ENCODE assay signal across 20 cellular contexts in the genomic region with DNA sequence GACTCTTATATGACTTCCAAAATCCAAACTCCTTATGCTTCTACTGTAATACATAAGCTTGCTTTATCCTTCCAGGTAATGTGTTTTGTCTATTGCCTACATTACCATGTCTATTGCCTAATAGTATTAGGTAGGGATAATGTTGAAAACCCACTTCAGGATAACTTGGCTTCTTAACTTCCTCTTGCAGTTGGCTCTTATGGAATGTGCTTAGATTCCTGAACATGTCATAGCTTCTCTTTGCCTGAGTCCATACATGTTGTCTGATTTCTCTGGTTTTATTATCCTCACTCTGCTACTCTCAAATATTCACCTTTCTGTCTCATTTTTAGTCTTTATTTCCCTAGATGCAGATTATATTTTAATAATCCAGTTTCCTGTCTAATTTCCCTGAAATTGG.
A peak's percentile ranks its signal among the peaks of the same experiment; 100 is the strongest.
DNase-seq lines count a peak whose midpoint lies in the region; ATAC-seq and TF ChIP-seq lines count a peak whose summit lies in the region.
"Had no signal": no experiment of that assay in that cellular context is flagged by ENCODE, and none has a peak within 500 bp of the region (broad histone marks: within the 10 kb centered on the region; RNA-seq: fewer than 3 reads in every experiment).

No MANE protein-coding gene starts in this region.

- no peaks in the 10 kb centered on the region for H4K20me1 ChIP-seq in HCT116 (ENCODE audit: insufficient read depth)

- no peak overlapping the region for H3K27ac ChIP-seq in HCT116 (ENCODE audit: low read depth, low read length)
- H3K27ac ChIP-seq in foreskin keratinocyte = no peak overlapping the region
- no peak overlapping the region for H3K27ac ChIP-seq in naive thymus-derived CD4-positive, alpha-beta T cell (ENCODE audit: low read depth, low read length)
- H3K27ac ChIP-seq: C4-2B, Peyer's patch had no signal

- TSS peak; percentile 17 for BruUV-seq in HCT116 (replicated peaks; lab: Mats Ljungman, UMichigan)

- DNase-seq in AG10803 (ENCODE audit: low read depth) = peak; percentile 33
- DNase-seq in HCT116 (ENCODE audit: low read depth, low spot score) = no peak
- DNase-seq in activated naive CD8-positive, alpha-beta T cell treated with anti-CD3 and anti-CD28 coated beads for 36 hours = no peak
- peak; percentile 74 to 88 for DNase-seq in foreskin keratinocyte
- DNase-seq in NCI-H1092 (lab: John Stamatoyannopoulos, UW) = no peak
- DNase-seq in NCI-H2081 treated with DMSO at 0.1 percent for 48 hours (lab: John Stamatoyannopoulos, UW) = no peak
- no peak for DNase-seq in naive thymus-derived CD4-positive, alpha-beta T cell
- DNase-seq: ACHN; AML-193; H7; NCI-H1694 treated with DMSO at 0.1 percent for 48 hours; NCI-H2107; NCI-H510A; NCI-H748 treated with DMSO at 0.1 percent for 48 hours; NK-92 treated with Interleukin-12 subunit alpha and Interleukin-12 subunit beta, amount 100 ng/mL, for 24 hours; Peyer's patch; Right ventricle myocardium superior; SK-N-SH had no signal

- no peaks in the 10 kb centered on the region for H3K36me3 ChIP-seq in HCT116 (ENCODE audit: control insufficient read depth in 1 of 2, insufficient read depth in 2 of 2, low read length in 2 of 2)
- peaks cover 0 to 10% (median 5%) of the 10 kb centered on the region in 3 experiments for H3K36me3 ChIP-seq in naive thymus-derived CD4-positive, alpha-beta T cell (ENCODE audit: control insufficient read depth in 2 of 3, insufficient read depth in 3 of 3, low read length in 3 of 3)
- H3K36me3 ChIP-seq: Peyer's patch had no signal

- no peaks in the 10 kb centered on the region for H3K4me1 ChIP-seq in HCT116 (ENCODE audit: control insufficient read depth in 1 of 2, insufficient read depth in 2 of 2, low read length in 2 of 2)
- H3K4me1 ChIP-seq in foreskin keratinocyte = peaks cover 22% of the 10 kb centered on the region
- H3K4me1 ChIP-seq in naive thymus-derived CD4-positive, alpha-beta T cell (ENCODE audit: control insufficient read depth in 2 of 2, insufficient read depth in 2 of 2, low read length in 2 of 2) = no peaks in the 10 kb centered on the region
- H3K4me1 ChIP-seq: Peyer's patch had no signal

- H3K9me3 Mint-ChIP-seq in activated naive CD8-positive, alpha-beta T cell treated with anti-CD3 and anti-CD28 coated beads for 36 hours = no peaks in the 10 kb centered on the region
- H3K9me3 Mint-ChIP-seq in naive thymus-derived CD4-positive, alpha-beta T cell = peaks cover 0 to 2% (median 0%) of the 10 kb centered on the region in 11 donors
- H3K9me3 Mint-ChIP-seq: IgD-negative memory B cell had no signal

- H3K4me3 Mint-ChIP-seq in activated naive CD8-positive, alpha-beta T cell treated with anti-CD3 and anti-CD28 coated beads for 36 hours = no peak overlapping the region
- no peak overlapping the region for H3K4me3 Mint-ChIP-seq in naive thymus-derived CD4-positive, alpha-beta T cell
- H3K4me3 Mint-ChIP-seq: IgD-negative memory B cell had no signal

- CTCF ChIA-PET in HCT116 (lab: Charles Lee) = no interaction called here
- CTCF ChIA-PET in naive thymus-derived CD4-positive, alpha-beta T cell (lab: Charles Lee) = no interaction called here

- H3K9ac ChIP-seq in HCT116 (ENCODE audit: low read length) = no peak overlapping the region
- H3K9ac ChIP-seq: SK-N-SH had no signal

- peak overlapping the region; percentile 47 for H3K27ac Mint-ChIP-seq in activated naive CD8-positive, alpha-beta T cell treated with anti-CD3 and anti-CD28 coated beads for 36 hours
- H3K27ac Mint-ChIP-seq in naive thymus-derived CD4-positive, alpha-beta T cell = peak overlapping the region in 3 of 9 donors; percentile 11 to 60 (median 19)
- H3K27ac Mint-ChIP-seq: IgD-negative memory B cell had no signal

- no peaks in the 10 kb centered on the region for H3K9me2 ChIP-seq in HCT116 (ENCODE audit: insufficient read depth)
- H3K9me2 ChIP-seq: SK-N-SH had no signal

- H3K4me1 Mint-ChIP-seq in activated naive CD8-positive, alpha-beta T cell treated with anti-CD3 and anti-CD28 coated beads for 36 hours = peaks cover 7% of the 10 kb centered on the region
- peaks cover 0 to 59% (median 30%) of the 10 kb centered on the region in 7 donors for H3K4me1 Mint-ChIP-seq in naive thymus-derived CD4-positive, alpha-beta T cell
- H3K4me1 Mint-ChIP-seq: IgD-negative memory B cell had no signal

- H3K27me3 ChIP-seq in HCT116 (ENCODE audit: insufficient read depth, low read length) (no peaks in the 10 kb centered on the region), foreskin keratinocyte (no peaks in the 10 kb centered on the region)
- H3K27me3 ChIP-seq in naive thymus-derived CD4-positive, alpha-beta T cell (ENCODE audit: control insufficient read depth in 2 of 2, insufficient read depth in 2 of 2, low read length in 2 of 2) = no peaks in the 10 kb centered on the region
- H3K27me3 ChIP-seq: Peyer's patch had no signal

- no peak for TF ChIP-seq POLR2A in HCT116 (IDR thresholded peaks at IDR 0.05; ENCODE audit: borderline replicate concordance, extremely low read depth, insufficient read depth, insufficient read length)

- intact Hi-C loops in HCT116 (cut with micrococcal nuclease) = no loop called here
- intact Hi-C loops in naive thymus-derived CD4-positive, alpha-beta T cell (cut with micrococcal nuclease) = no loop called here

- H3K4me3 ChIP-seq in AG10803 (ENCODE audit: low read length) (no peak overlapping the region), HCT116 (replicated peaks in 1 of 2; ENCODE audit: low read depth in 1 of 2, low read length in 2 of 2) (no peak overlapping the region)
- H3K4me3 ChIP-seq in naive thymus-derived CD4-positive, alpha-beta T cell (ENCODE audit: low read length) = no peak overlapping the region
- H3K4me3 ChIP-seq: Peyer's patch had no signal

- no peak overlapping the region for H3K4me2 ChIP-seq in HCT116 (ENCODE audit: low read length)
- H3K4me2 ChIP-seq: SK-N-SH had no signal

- H3K9me3 ChIP-seq in HCT116 (ENCODE audit: control insufficient read depth in 1 of 2, insufficient read depth in 1 of 2, low read depth in 1 of 2, low read length in 2 of 2) = no peaks in the 10 kb centered on the region
- H3K9me3 ChIP-seq in naive thymus-derived CD4-positive, alpha-beta T cell (ENCODE audit: control insufficient read depth in 2 of 3, low read length in 3 of 3) = no peaks in the 10 kb centered on the region
- H3K9me3 ChIP-seq: Peyer's patch, SK-N-SH had no signal

- no peaks in the 10 kb centered on the region for H3K79me2 ChIP-seq in HCT116 (ENCODE audit: insufficient read depth, low read length)

- no peak overlapping the region for H2AFZ ChIP-seq in HCT116 (ENCODE audit: low read depth, low read length, poor library complexity, severe bottlenecking)

- POLR2A ChIA-PET in HCT116 (lab: Charles Lee) = no interaction called here
- POLR2A ChIA-PET in naive thymus-derived CD4-positive, alpha-beta T cell (lab: Charles Lee) = interaction anchor here (0.6 kb wide), 1 partner anchor 61 kb away, joined by 3 read pairs; no protein-coding TSS in a partner anchor

- H3K36me3 Mint-ChIP-seq in activated naive CD8-positive, alpha-beta T cell treated with anti-CD3 and anti-CD28 coated beads for 36 hours = peaks cover 32% of the 10 kb centered on the region
- peaks cover 18 to 61% (median 43%) of the 10 kb centered on the region in 5 donors for H3K36me3 Mint-ChIP-seq in naive thymus-derived CD4-positive, alpha-beta T cell
- H3K36me3 Mint-ChIP-seq: IgD-negative memory B cell had no signal

- TF ChIP-seq RAD21 in HCT116 (IDR thresholded peaks at IDR 0.05; ENCODE audit: low read depth) = no peak

- ATAC-seq in HCT116 (no peak), foreskin keratinocyte (peak; percentile 58)
- ATAC-seq in naive thymus-derived CD4-positive, alpha-beta T cell = no peak

- TF ChIP-seq CTCF in AG10803 (conservative IDR thresholded peaks at IDR 0.05; ENCODE audit: low read length) (no peak), HCT116 (IDR thresholded peaks at IDR 0.05 in 2 of 3, conservative IDR thresholded peaks at IDR 0.05 in 1 of 3; ENCODE audit: borderline replicate concordance in 1 of 3, insufficient read depth in 1 of 3, low read depth in 2 of 3, low read length in 2 of 3) (no peak), foreskin keratinocyte (conservative IDR thresholded peaks at IDR 0.05) (no peak)

- RAD21 ChIA-PET in HCT116 (lab: Charles Lee; ENCODE audit: low non-redundant PET in 1 of 2, low total read pairs in 2 of 2, uncharacterized antibody in 2 of 2, unreplicated experiment in 2 of 2) = no interaction called here

- no peaks in the 10 kb centered on the region for H3K27me3 Mint-ChIP-seq in activated naive CD8-positive, alpha-beta T cell treated with anti-CD3 and anti-CD28 coated beads for 36 hours
- no peaks in the 10 kb centered on the region for H3K27me3 Mint-ChIP-seq in naive thymus-derived CD4-positive, alpha-beta T cell

TF ChIP-seq in HCT116, 20 proteins besides CTCF, POLR2A, EP300 and RAD21 (continues in another document):
- TF ChIP-seq YY1 (IDR thresholded peaks at IDR 0.05; ENCODE audit: extremely low read depth, insufficient replicate concordance, low read depth, low read length) = no peak
- no peak for TF ChIP-seq CBX3 (IDR thresholded peaks at IDR 0.05; ENCODE audit: low read depth)
- no peak for TF ChIP-seq EZH2phosphoT487 (IDR thresholded peaks at IDR 0.05; ENCODE audit: borderline replicate concordance)
- no peak for TF ChIP-seq ZFX (IDR thresholded peaks at IDR 0.05)
- no peak for TF ChIP-seq EZH2 (IDR thresholded peaks at IDR 0.05)
- TF ChIP-seq SP1 (IDR thresholded peaks at IDR 0.05; ENCODE audit: low read depth) = no peak
- no peak for TF ChIP-seq ELF1 (IDR thresholded peaks at IDR 0.05; ENCODE audit: borderline replicate concordance, low read depth)
- TF ChIP-seq SRF (IDR thresholded peaks at IDR 0.05; ENCODE audit: low read depth) = no peak
- TF ChIP-seq, protein P1, sequence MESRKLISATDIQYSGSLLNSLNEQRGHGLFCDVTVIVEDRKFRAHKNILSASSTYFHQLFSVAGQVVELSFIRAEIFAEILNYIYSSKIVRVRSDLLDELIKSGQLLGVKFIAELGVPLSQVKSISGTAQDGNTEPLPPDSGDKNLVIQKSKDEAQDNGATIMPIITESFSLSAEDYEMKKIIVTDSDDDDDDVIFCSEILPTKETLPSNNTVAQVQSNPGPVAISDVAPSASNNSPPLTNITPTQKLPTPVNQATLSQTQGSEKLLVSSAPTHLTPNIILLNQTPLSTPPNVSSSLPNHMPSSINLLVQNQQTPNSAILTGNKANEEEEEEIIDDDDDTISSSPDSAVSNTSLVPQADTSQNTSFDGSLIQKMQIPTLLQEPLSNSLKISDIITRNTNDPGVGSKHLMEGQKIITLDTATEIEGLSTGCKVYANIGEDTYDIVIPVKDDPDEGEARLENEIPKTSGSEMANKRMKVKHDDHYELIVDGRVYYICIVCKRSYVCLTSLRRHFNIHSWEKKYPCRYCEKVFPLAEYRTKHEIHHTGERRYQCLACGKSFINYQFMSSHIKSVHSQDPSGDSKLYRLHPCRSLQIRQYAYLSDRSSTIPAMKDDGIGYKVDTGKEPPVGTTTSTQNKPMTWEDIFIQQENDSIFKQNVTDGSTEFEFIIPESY (IDR thresholded peaks at IDR 0.05; ENCODE audit: extremely low read depth, insufficient replicate concordance, low read length) = no peak

Comparison
In these comparisons a context has a peak if more than half of its experiments do, and no peak if none do; other contexts are left out.
1. DNase-seq: peak in AG10803 (single experiment) and foreskin keratinocyte (2 of 2); none in HCT116 (single experiment), activated naive CD8-positive, alpha-beta T cell treated with anti-CD3 and anti-CD28 coated beads for 36 hours (single experiment), NCI-H1092 (single experiment), NCI-H2081 treated with DMSO at 0.1 percent for 48 hours (single experiment) and naive thymus-derived CD4-positive, alpha-beta T cell (0 of 9).